In the genomic region with DNA sequence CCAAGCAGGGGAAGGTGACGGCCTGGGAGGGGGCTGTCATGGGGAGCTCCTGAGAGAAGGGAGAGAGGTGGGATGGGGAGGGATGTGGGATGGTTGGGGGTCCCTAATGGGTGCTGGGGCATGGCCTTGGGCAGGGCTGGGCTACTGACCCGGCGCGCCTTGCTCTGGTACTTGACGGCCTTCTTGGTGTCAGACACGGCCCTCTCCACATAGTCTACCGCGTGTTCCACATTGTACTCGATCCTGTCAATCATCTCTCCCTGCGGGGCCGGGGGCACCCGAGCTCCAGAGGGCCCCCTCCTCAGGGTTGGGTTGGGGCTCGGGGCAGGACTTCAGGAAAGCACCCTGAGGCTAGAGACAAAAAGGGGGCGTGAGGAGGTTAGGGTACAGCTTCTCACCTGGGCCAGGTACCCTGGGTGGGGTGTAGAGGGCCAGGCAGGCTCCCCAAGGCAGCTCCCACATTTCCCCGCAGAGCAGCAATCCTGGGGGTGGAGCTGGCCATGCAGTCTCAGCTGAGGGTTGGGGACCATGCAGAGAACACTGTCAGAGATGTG, we compare ENCODE assay signal across 12 cellular contexts. TPM values are rescaled to one million over a fixed set of nuclear protein-coding genes. Genes with fewer than 3 reads are reported as not detected.
DNase-seq lines count a peak whose midpoint lies in the region; ATAC-seq and TF ChIP-seq lines count a peak whose summit lies in the region.
"Had no signal": no experiment of that assay in that cellular context is flagged by ENCODE, and none has a peak within 500 bp of the region (broad histone marks: within the 10 kb centered on the region; RNA-seq: fewer than 3 reads in every experiment).

No MANE protein-coding gene starts in this region.

- H3K9me3 Mint-ChIP-seq in central memory CD8-positive, alpha-beta T cell = no peaks in the 10 kb centered on the region

- H3K4me3 Mint-ChIP-seq in central memory CD8-positive, alpha-beta T cell = no peak overlapping the region
- H3K4me3 Mint-ChIP-seq: CD4-positive, alpha-beta memory T cell had no signal

- intact Hi-C loops in Right ventricle myocardium inferior (cut with DNase I) = no loop called here
- intact Hi-C loops in right cardiac atrium (cut with DNase I) = no loop called here
- intact Hi-C loops in dorsolateral prefrontal cortex (cut with DNase I) = no loop called here

- POLR2A ChIA-PET in RWPE1 (lab: Yijun Ruan, JAX; ENCODE audit: low non-redundant PET) = no interaction called here

- no peaks in the 10 kb centered on the region for H3K9me3 ChIP-seq in right cardiac atrium (ENCODE audit: control insufficient read depth, low read length)
- H3K9me3 ChIP-seq in osteoblast (ENCODE audit: low read depth, low read length) = no peaks in the 10 kb centered on the region
- H3K9me3 ChIP-seq: BE2C had no signal

- H3K4me2 ChIP-seq in osteoblast (ENCODE audit: insufficient read depth, low read length) = no peak overlapping the region

- WGBS in right cardiac atrium = 86% methylated on average over 15 of the region's 15 CpGs

- CTCF ChIA-PET in RWPE1 (lab: Yijun Ruan, JAX) = interaction anchor here (0.6 to 1.1 kb wide), 6 partner anchors 7 to 88 kb away, joined by 3 to 4 read pairs (median 4); no protein-coding TSS in a partner anchor

- no peaks in the 10 kb centered on the region for H3K27me3 ChIP-seq in right cardiac atrium (ENCODE audit: control insufficient read depth, insufficient read depth)
- no peaks in the 10 kb centered on the region for H3K27me3 ChIP-seq in osteoblast (ENCODE audit: insufficient read depth, low read length)
- no peaks in the 10 kb centered on the region for H3K27me3 ChIP-seq in dorsolateral prefrontal cortex
- H3K27me3 ChIP-seq: BE2C had no signal

- H3K27ac ChIP-seq in right cardiac atrium (ENCODE audit: low read length) (no peak overlapping the region), RWPE1 (peak overlapping the region; percentile 90; the same call in 1 of the 2 replicates), osteoblast (ENCODE audit: low read depth, low read length) (no peak overlapping the region), dorsolateral prefrontal cortex (peak overlapping the region in 15 of 59 donors; percentile 11 to 68 (median 31))
- H3K27ac ChIP-seq: C4-2B had no signal

- H2AFZ ChIP-seq in osteoblast (ENCODE audit: low read length) = no peak overlapping the region

- H3K79me2 ChIP-seq in osteoblast (ENCODE audit: insufficient read depth, low read length) = peaks cover 13% of the 10 kb centered on the region

- H3K4me1 ChIP-seq in right cardiac atrium (ENCODE audit: control insufficient read depth, insufficient read depth, low read length) (no peaks in the 10 kb centered on the region), osteoblast (ENCODE audit: insufficient read depth, low read length) (peaks cover 13% of the 10 kb centered on the region)

- peak; percentile 52 for DNase-seq in Right ventricle myocardium inferior (ENCODE audit: missing footprints)
- no peak for DNase-seq in right cardiac atrium
- DNase-seq in RWPE1 (ENCODE audit: low spot score) = no peak
- no peak for DNase-seq in central memory CD8-positive, alpha-beta T cell (ENCODE audit: low spot score in 2 of 2)
- DNase-seq in osteoblast (ENCODE audit: insufficient read length, low spot score, missing footprints) = peak; percentile 72
- DNase-seq in activated naive CD4-positive, alpha-beta T cell treated with anti-CD3 and anti-CD28 coated beads, Interleukin-2, amount 50 U/mL, for 16 hours = no peak
- no peak for DNase-seq in dorsolateral prefrontal cortex
- DNase-seq: DMS79 had no signal

- ATAC-seq in Right ventricle myocardium inferior = no peak
- no peak for ATAC-seq in right cardiac atrium
- ATAC-seq in central memory CD8-positive, alpha-beta T cell (replicated peaks; ENCODE audit: extremely low read depth, poor library complexity, severe bottlenecking) = no peak
- no peak for ATAC-seq in HG03097 (IDR thresholded peaks at IDR 0.05; ENCODE audit: low FRiP score, unreplicated experiment)

- TF ChIP-seq CTCF in RWPE1 (conservative IDR thresholded peaks at IDR 0.05; ENCODE audit: low read depth) (no peak), osteoblast (IDR thresholded peaks at IDR 0.05; ENCODE audit: extremely low read depth, low read depth, low read length) (no peak), dorsolateral prefrontal cortex (IDR thresholded peaks at IDR 0.05 in 54 of 56, conservative IDR thresholded peaks at IDR 0.05 in 2 of 56; ENCODE audit: low read depth in 1 of 56, partially characterized antibody in 56 of 56) (no peak)

- peaks cover 74% of the 10 kb centered on the region for H3K36me3 ChIP-seq in osteoblast (ENCODE audit: insufficient read depth, low read length)

- no peaks in the 10 kb centered on the region for H3K27me3 Mint-ChIP-seq in central memory CD8-positive, alpha-beta T cell
- H3K27me3 Mint-ChIP-seq: CD4-positive, alpha-beta memory T cell had no signal

- H3K27ac Mint-ChIP-seq in central memory CD8-positive, alpha-beta T cell (ENCODE audit: low read depth) = peak overlapping the region; percentile 22

- H3K4me3 ChIP-seq in right cardiac atrium (ENCODE audit: low read length) = no peak overlapping the region
- H3K4me3 ChIP-seq in osteoblast (ENCODE audit: insufficient read depth, low read length) = no peak overlapping the region
- no peak overlapping the region for H3K4me3 ChIP-seq in dorsolateral prefrontal cortex

- H3K36me3 Mint-ChIP-seq in central memory CD8-positive, alpha-beta T cell (ENCODE audit: insufficient read depth) = peaks cover 53% of the 10 kb centered on the region

- peaks cover 34% of the 10 kb centered on the region for H4K20me1 ChIP-seq in osteoblast (ENCODE audit: insufficient read depth, low read length)

- H3K4me1 Mint-ChIP-seq in central memory CD8-positive, alpha-beta T cell = peaks cover 9% of the 10 kb centered on the region

RNA-seq across cellular contexts. Expression of a gene that starts 17.3 kb away (rescaled TPM):
- total RNA-seq in Right ventricle myocardium inferior (81.1 TPM), right cardiac atrium (10 to 100 TPM; 53.0 to 72.0 (median 58.9) TPM), osteoblast (33.9 and 36.9 TPM in 2 replicates), dorsolateral prefrontal cortex (10 to 100 TPM; 32.0 to 61.9 (median 46.1) TPM)
- 97.5 TPM for polyA plus RNA-seq in right cardiac atrium

RNA-seq across cellular contexts. Expression of a gene that starts 17.4 kb away (rescaled TPM):
- total RNA-seq in Right ventricle myocardium inferior = 13.8 TPM
- total RNA-seq in right cardiac atrium = 10 to 100 TPM; 14.5 to 21.1 (median 17.6) TPM
- polyA plus RNA-seq in right cardiac atrium = 20.1 TPM
- total RNA-seq in osteoblast = 2.9 TPM in 2 replicates
- total RNA-seq in dorsolateral prefrontal cortex = 10 to 100 TPM in 119 of 120 experiments, 1 to 10 TPM in 1; 9.5 to 21.4 (median 15.8) TPM

RNA-seq across cellular contexts. Expression of a gene that starts 18.8 kb away (rescaled TPM):
- total RNA-seq in Right ventricle myocardium inferior (1.6 TPM), right cardiac atrium (1 to 10 TPM; 1.7 to 3.1 (median 2.3) TPM), osteoblast (15.9 and 17.4 TPM in 2 replicates), dorsolateral prefrontal cortex (100 to 1,000 TPM in 114 of 120 experiments, 10 to 100 TPM in 6; 59.6 to 264 (median 153) TPM)
- polyA plus RNA-seq in right cardiac atrium = 1.8 TPM

RNA-seq across cellular contexts. Expression of a gene that starts 33.0 kb away (rescaled TPM):
- total RNA-seq in Right ventricle myocardium inferior (3.0 TPM), right cardiac atrium (1 to 10 TPM; 1.6 to 2.5 (median 2.1) TPM), osteoblast (5.8 and 5.9 TPM in 2 replicates), dorsolateral prefrontal cortex (10 to 100 TPM in 58 of 120 experiments, 1 to 10 TPM in 62; 5.8 to 17.7 (median 9.9) TPM)
- polyA plus RNA-seq in right cardiac atrium = 2.2 TPM
- total RNA-seq: CD4-positive, alpha-beta memory T cell had no signal
- polyA plus RNA-seq: CD4-positive, alpha-beta memory T cell had no signal

RNA-seq across cellular contexts. Expression of a gene that starts 37.9 kb away (rescaled TPM):
- 21.5 TPM for total RNA-seq in Right ventricle myocardium inferior
- total RNA-seq in right cardiac atrium = 10 to 100 TPM; 21.1 to 28.7 (median 23.9) TPM
- polyA plus RNA-seq in right cardiac atrium = 31.2 TPM
- 6.5 and 8.7 TPM in 2 replicates for total RNA-seq in osteoblast
- total RNA-seq in dorsolateral prefrontal cortex = 10 to 100 TPM in 119 of 120 experiments, 1 to 10 TPM in 1; 8.9 to 40.2 (median 19.5) TPM

Comparison
In these comparisons a context has a peak if more than half of its experiments do, and no peak if none do; other contexts are left out.
1. DNase-seq: peak in Right ventricle myocardium inferior (single experiment) and osteoblast (single experiment); none in right cardiac atrium (0 of 3), RWPE1 (single experiment), central memory CD8-positive, alpha-beta T cell (0 of 2), activated naive CD4-positive, alpha-beta T cell treated with anti-CD3 and anti-CD28 coated beads, Interleukin-2, amount 50 U/mL, for 16 hours (single experiment) and dorsolateral prefrontal cortex (0 of 10).